Comparison of ENCODE assay signal across 8 cellular contexts in the genomic region with DNA sequence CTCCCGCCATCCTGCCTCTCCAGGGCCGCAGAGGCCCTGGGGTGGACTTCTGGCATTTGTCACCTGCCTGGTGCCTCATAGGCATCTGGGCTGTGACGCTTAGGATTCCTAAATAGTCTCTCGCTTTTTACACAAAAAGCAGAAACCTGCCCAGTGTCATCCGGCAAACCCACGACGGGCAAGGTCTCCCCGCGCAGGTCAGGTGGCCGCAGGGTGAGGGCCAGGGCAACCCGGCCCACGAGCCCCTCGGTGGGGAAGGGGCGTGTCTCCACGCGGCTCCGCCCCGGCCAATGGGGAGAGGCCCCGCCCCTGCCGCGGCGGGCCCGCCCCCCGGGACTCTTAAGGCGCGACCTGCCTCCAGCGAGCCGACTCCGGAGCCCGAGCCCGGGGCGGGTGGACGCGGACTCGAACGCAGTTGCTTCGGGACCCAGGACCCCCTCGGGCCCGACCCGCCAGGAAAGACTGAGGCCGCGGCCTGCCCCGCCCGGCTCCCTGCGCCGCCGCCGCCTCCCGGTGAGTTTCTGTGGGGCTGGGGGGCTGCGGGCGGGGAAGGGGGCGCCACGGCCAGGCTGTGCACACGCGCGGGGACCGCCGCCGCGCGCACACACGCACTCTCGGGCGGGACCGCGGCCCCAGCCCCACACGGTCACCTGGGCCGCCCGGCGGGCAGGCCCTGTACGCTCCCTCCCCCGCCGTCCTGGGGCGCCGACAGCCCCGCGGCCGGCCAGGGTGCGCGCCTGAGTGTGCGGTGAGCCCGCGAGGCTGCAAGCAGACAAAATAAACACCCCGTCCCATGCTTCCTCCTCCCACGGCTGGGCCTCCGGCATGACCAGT. TPM values are rescaled to one million over a fixed set of nuclear protein-coding genes. Genes with fewer than 3 reads are reported as not detected.
DNase-seq lines count a peak whose midpoint lies in the region; ATAC-seq, FAIRE-seq and TF ChIP-seq lines count a peak whose summit lies in the region.

VASN (plus strand) TSS at position 368 of the 834 bp plus-strand sequence. CDS start 9,030 bp downstream, outside the sequence.

- in situ Hi-C loops in T47D (cut with HindIII; ENCODE audit: low pct_unique_long_range_greater_than_20kb, low sequenced_read_pairs) = no loop called here

- no peak for FAIRE-seq in small intestine (lab: Jason Lieb, UNC)

- peak; percentile 52 for ATAC-seq in HG03432 (IDR thresholded peaks at IDR 0.05; ENCODE audit: unreplicated experiment)

- H3K9me3 ChIP-seq in small intestine (ENCODE audit: control insufficient read depth, low read depth) = no peaks in the 10 kb centered on the region

- H3K36me3 ChIP-seq in small intestine (ENCODE audit: control insufficient read depth in 2 of 2, insufficient read depth in 2 of 2, low read length in 2 of 2) = peaks cover 0 to 3% of the 10 kb centered on the region in 2 donors

- H3K4me3 ChIP-seq in GM12864 (ENCODE audit: low read depth, low read length) (peak within 1 kb of the TSS; percentile 29), WI38 (ENCODE audit: low read depth, low read length) (peak within 1 kb of the TSS; percentile 97), small intestine (ENCODE audit: low read depth in 1 of 2, low read length in 2 of 2) (peak within 1 kb of the TSS; percentile 60 to 71)

- WGBS in small intestine, 3 donors = 3 to 4% (median 3%) methylated on average over 61 to 86 of the region's 86 CpGs

- no peak for TF ChIP-seq CTCF in GM12864 (IDR thresholded peaks at IDR 0.05; ENCODE audit: low read depth, low read length, missing control alignments)
- no peak for TF ChIP-seq CTCF in WI38 (IDR thresholded peaks at IDR 0.05; ENCODE audit: low read depth, low read length)

- no peak for DNase-seq in GM12864 (ENCODE audit: low read depth)
- peak; percentile 84 to 91 for DNase-seq in T47D (ENCODE audit: low read depth in 1 of 2, low spot score in 1 of 2)
- DNase-seq in iPS-NIHi7 (ENCODE audit: extremely low spot score) = peak; percentile 95
- peak; percentile 64 for DNase-seq in small intestine
- no peak for DNase-seq in NCI-H1048 (lab: John Stamatoyannopoulos, UW)
- no peak for DNase-seq in GDM1 (lab: John Stamatoyannopoulos, UW)

- H3K27ac ChIP-seq in small intestine (ENCODE audit: low read depth in 1 of 2, low read length in 1 of 2) = peak within 1 kb of the TSS in 1 of 2 donors; percentile 52

- H3K27me3 ChIP-seq in small intestine (ENCODE audit: control insufficient read depth in 2 of 2, insufficient read depth in 2 of 2, low read length in 2 of 2) = no peaks in the 10 kb centered on the region

- H3K4me1 ChIP-seq in small intestine (ENCODE audit: control insufficient read depth in 2 of 2, insufficient read depth in 1 of 2, low read depth in 1 of 2, low read length in 1 of 2) = peaks cover 4 to 5% of the 10 kb centered on the region in 2 donors

RNA-seq across cellular contexts. Expression of gene VASN, which starts in this region (rescaled TPM):
- polyA plus RNA-seq in small intestine = 10 to 100 TPM in 1 of 3 donors, under 1 TPM in 2; 0.45 to 11.4 (median 0.81) TPM

Comparison
In these comparisons a context has a peak if more than half of its experiments do, and no peak if none do; other contexts are left out.
1. DNase-seq: peak in T47D (2 of 2), iPS-NIHi7 (single experiment) and small intestine (single experiment); none in GM12864 (single experiment), NCI-H1048 (single experiment) and GDM1 (single experiment).
2. H3K4me3 ChIP-seq: peak in every context shown above with its lines; median percentile 97 in WI38; 66 in small intestine; 29 in GM12864.